Comparison of ENCODE assay signal across 9 cellular contexts in genomic region chr6:110181131-110182027, GRCh38. TPM values are rescaled to one million over a fixed set of nuclear protein-coding genes. Genes with fewer than 3 reads are reported as not detected.
DNase-seq lines count a peak whose midpoint lies in the region; ATAC-seq and TF ChIP-seq lines count a peak whose summit lies in the region.
"Had no signal": no experiment of that assay in that cellular context is flagged by ENCODE, and none has a peak within 500 bp of the region (broad histone marks: within the 10 kb centered on the region; RNA-seq: fewer than 3 reads in every experiment).

No MANE protein-coding gene starts in this region.

- H3K9me3 ChIP-seq in DOHH2 (ENCODE audit: control insufficient read depth, insufficient read depth, low read length) (no peaks in the 10 kb centered on the region), neural cell (ENCODE audit: low read length) (no peaks in the 10 kb centered on the region)

- no peak for TF ChIP-seq CTCF in DOHH2 (IDR thresholded peaks at IDR 0.05; ENCODE audit: low read depth, low read length, poor library complexity, severe bottlenecking)
- no peak for TF ChIP-seq CTCF in neural cell (IDR thresholded peaks at IDR 0.05; ENCODE audit: poor library complexity, severe bottlenecking)

- H2AFZ ChIP-seq in neural cell (ENCODE audit: low read depth, low read length) = no peak overlapping the region

- peaks cover 51% of the 10 kb centered on the region for H3K4me1 ChIP-seq in DOHH2 (ENCODE audit: control insufficient read depth, low read length)

- TF ChIP-seq RAD21 in neural cell (conservative IDR thresholded peaks at IDR 0.05) = no peak

- H3K9ac ChIP-seq in neural cell (ENCODE audit: low read length) = peak overlapping the region; percentile 72

- H3K4me3 ChIP-seq in DOHH2 (ENCODE audit: low read length) = peak overlapping the region; percentile 94
- H3K4me3 ChIP-seq in Jurkat, Clone E6-1 (ENCODE audit: low read length) = peak overlapping the region; percentile 83
- peak overlapping the region; percentile 85 for H3K4me3 ChIP-seq in neural cell (ENCODE audit: low read length)

- peak overlapping the region; percentile 81 for H3K27ac ChIP-seq in DOHH2 (ENCODE audit: low read depth, low read length)
- peak overlapping the region; percentile 91 for H3K27ac ChIP-seq in cingulate gyrus (ENCODE audit: low read depth, low read length)
- H3K27ac ChIP-seq in neural cell (ENCODE audit: low read length) = no peak overlapping the region

- H3F3A ChIP-seq in DOHH2 (ENCODE audit: control insufficient read depth, insufficient read depth) = no peaks in the 10 kb centered on the region
- peaks cover 3% of the 10 kb centered on the region for H3F3A ChIP-seq in neural cell (ENCODE audit: insufficient read depth, low read length, poor library complexity, severe bottlenecking)

- no peak for DNase-seq in Jurkat, Clone E6-1 (ENCODE audit: low read depth, low spot score)
- DNase-seq in NCI-H1694 (lab: John Stamatoyannopoulos, UW) = no peak
- no peak for DNase-seq in NK-92 (lab: John Stamatoyannopoulos, UW; ENCODE audit: unreplicated experiment)
- DNase-seq: midbrain had no signal

- H3K27me3 ChIP-seq in DOHH2 (ENCODE audit: control insufficient read depth, low read length) (no peaks in the 10 kb centered on the region), neural cell (ENCODE audit: insufficient read depth, low read depth, low read length) (no peaks in the 10 kb centered on the region)

- no peaks in the 10 kb centered on the region for H3K9me2 ChIP-seq in DOHH2 (replicated peaks; ENCODE audit: control insufficient read depth, low read length)
- H3K9me2 ChIP-seq in neural cell (ENCODE audit: insufficient read depth, low read length) = no peaks in the 10 kb centered on the region

- H3K36me3 ChIP-seq in DOHH2 (ENCODE audit: control insufficient read depth, low read length) (peaks cover 58% of the 10 kb centered on the region), neural cell (ENCODE audit: insufficient read depth, low read length) (no peaks in the 10 kb centered on the region)

- H3K4me2 ChIP-seq in DOHH2 (ENCODE audit: low read length) (peak overlapping the region; percentile 94), neural cell (ENCODE audit: low read length) (peak overlapping the region; percentile 80)

- no peak for TF ChIP-seq EP300 in neural cell (conservative IDR thresholded peaks at IDR 0.05; ENCODE audit: poor library complexity, severe bottlenecking)

- H3K79me2 ChIP-seq in DOHH2 (ENCODE audit: control insufficient read depth, low read length) (peaks cover 92% of the 10 kb centered on the region), neural cell (replicated peaks; ENCODE audit: insufficient read depth, low read length) (peaks cover 66% of the 10 kb centered on the region)

- H4K20me1 ChIP-seq in DOHH2 (ENCODE audit: control insufficient read depth, insufficient read depth, low read depth, low read length) (peaks cover 41% of the 10 kb centered on the region), neural cell (ENCODE audit: insufficient read depth) (peaks cover 6% of the 10 kb centered on the region)

- ATAC-seq in HG02759 (IDR thresholded peaks at IDR 0.05; ENCODE audit: unreplicated experiment) (no peak), GM19395 (IDR thresholded peaks at IDR 0.05; ENCODE audit: unreplicated experiment) (no peak)

TF ChIP-seq in neural cell, 6 proteins besides CTCF, POLR2A, EP300 and RAD21:
- TF ChIP-seq SMC3 (conservative IDR thresholded peaks at IDR 0.05; ENCODE audit: poor library complexity) = no peak
- TF ChIP-seq EZH2 (IDR thresholded peaks at IDR 0.05; ENCODE audit: borderline replicate concordance, insufficient read depth, low read length, poor library complexity, severe bottlenecking) = no peak
- no peak for TF ChIP-seq TAF1 (IDR thresholded peaks at IDR 0.05; ENCODE audit: low read depth)
- no peak for TF ChIP-seq POLR2AphosphoS5 (IDR thresholded peaks at IDR 0.05)
- TF ChIP-seq MXI1 (conservative IDR thresholded peaks at IDR 0.05; ENCODE audit: poor library complexity, severe bottlenecking) = no peak
- TF ChIP-seq REST (IDR thresholded peaks at IDR 0.05; ENCODE audit: borderline replicate concordance) = no peak

RNA-seq across cellular contexts. Expression of gene CDC40, which starts 1.2 kb away (rescaled TPM):
- 19.6 TPM for polyA plus RNA-seq in Jurkat, Clone E6-1 (2012; ENCODE audit: insufficient read depth, insufficient read length)
- 22.3 and 22.9 TPM in 2 replicates for polyA plus RNA-seq in neural cell
- 34.6 and 36.1 TPM in 2 replicates for polyA minus RNA-seq in neural cell

RNA-seq across cellular contexts. Expression of gene WASF1, which starts 1.9 kb away (rescaled TPM):
- 6.9 TPM for polyA plus RNA-seq in Jurkat, Clone E6-1 (2012; ENCODE audit: insufficient read depth, insufficient read length)
- 76.3 and 89.7 TPM in 2 replicates for polyA plus RNA-seq in neural cell
- polyA minus RNA-seq in neural cell = 86.7 and 110 TPM in 2 replicates
